ENCODE assay signal across 22 cellular contexts in genomic region chr15:22948056-22948455, GRCh38. TPM values are rescaled to one million over a fixed set of nuclear protein-coding genes. Genes with fewer than 3 reads are reported as not detected.
DNase-seq lines count a peak whose midpoint lies in the region; ATAC-seq and TF ChIP-seq lines count a peak whose summit lies in the region.
"Had no signal": no experiment of that assay in that cellular context is flagged by ENCODE, and none has a peak within 500 bp of the region (broad histone marks: within the 10 kb centered on the region; RNA-seq: fewer than 3 reads in every experiment).

No MANE protein-coding gene starts in this region.

- peak overlapping the region; percentile 74 for H3K27ac Mint-ChIP-seq in activated T-helper 17 cell treated with anti-CD3 and anti-CD28 coated beads, Interleukin-2, amount 50 U/mL, for 72 hours
- peak overlapping the region; percentile 31 for H3K27ac Mint-ChIP-seq in stimulated activated memory B cell treated with anti-CD40 and anti-IgM and Interleukin-4, amounts not matched to agents 10 μg/mL and 1 μg/mL and 100 μg/mL, for 72 hours
- H3K27ac Mint-ChIP-seq: WTC11 had no signal

- H3K9me3 ChIP-seq in mesenchymal stem cell (ENCODE audit: control insufficient read depth, low read length) (no peaks in the 10 kb centered on the region), SJCRH30 (replicated peaks) (no peaks in the 10 kb centered on the region)
- H3K9me3 ChIP-seq: adrenal gland, HAP-1, thyroid gland had no signal

- H2BK120ac ChIP-seq in mesenchymal stem cell (ENCODE audit: low read depth, low read length): no peak overlapping the region

- peak overlapping the region; percentile 89 for H3K9ac ChIP-seq in mesenchymal stem cell (ENCODE audit: low read length)

- H3K4me2 ChIP-seq in mesenchymal stem cell (ENCODE audit: low read length, poor library complexity, severe bottlenecking): no peak overlapping the region

- WGBS in mesenchymal stem cell: 94% methylated on average over 4 of the region's 4 CpGs

- H2AFZ ChIP-seq in mesenchymal stem cell (ENCODE audit: low read depth, low read length): no peak overlapping the region

- H3K23ac ChIP-seq in mesenchymal stem cell (ENCODE audit: low read length in 2 of 2): no peak overlapping the region

- H4K8ac ChIP-seq in mesenchymal stem cell (ENCODE audit: low read length): no peak overlapping the region

- H3K27me3 ChIP-seq in mesenchymal stem cell (ENCODE audit: control insufficient read depth in 1 of 2, insufficient read depth in 1 of 2, low read length in 2 of 2): no peaks in the 10 kb centered on the region
- H3K27me3 ChIP-seq in SJCRH30: no peaks in the 10 kb centered on the region
- no peaks in the 10 kb centered on the region for H3K27me3 ChIP-seq in foreskin keratinocyte
- H3K27me3 ChIP-seq: adrenal gland, thyroid gland had no signal

- no peak overlapping the region for H3K4me3 Mint-ChIP-seq in activated T-helper 17 cell treated with anti-CD3 and anti-CD28 coated beads, Interleukin-2, amount 50 U/mL, for 72 hours
- no peak overlapping the region for H3K4me3 Mint-ChIP-seq in stimulated activated memory B cell treated with anti-CD40 and anti-IgM and Interleukin-4, amounts not matched to agents 10 μg/mL and 1 μg/mL and 100 μg/mL, for 72 hours
- H3K4me3 Mint-ChIP-seq: WTC11 had no signal

- peaks cover 17% of the 10 kb centered on the region for H3K4me1 Mint-ChIP-seq in activated T-helper 17 cell treated with anti-CD3 and anti-CD28 coated beads, Interleukin-2, amount 50 U/mL, for 72 hours
- H3K4me1 Mint-ChIP-seq in stimulated activated memory B cell treated with anti-CD40 and anti-IgM and Interleukin-4, amounts not matched to agents 10 μg/mL and 1 μg/mL and 100 μg/mL, for 72 hours: peaks cover 18% of the 10 kb centered on the region

- no peak for TF ChIP-seq CTCF in foreskin keratinocyte (conservative IDR thresholded peaks at IDR 0.05)

- no peak overlapping the region for H2BK5ac ChIP-seq in mesenchymal stem cell (ENCODE audit: low read depth, low read length, poor library complexity, severe bottlenecking)

- H3K27ac ChIP-seq in mesenchymal stem cell (ENCODE audit: low read length, poor library complexity, severe bottlenecking): no peak overlapping the region
- H3K27ac ChIP-seq in SJCRH30: no peak overlapping the region
- H3K27ac ChIP-seq in foreskin keratinocyte: no peak overlapping the region
- H3K27ac ChIP-seq: thyroid gland had no signal

- H2BK15ac ChIP-seq in mesenchymal stem cell (ENCODE audit: low read depth, poor library complexity, severe bottlenecking): no peak overlapping the region

- no peaks in the 10 kb centered on the region for H3K27me3 Mint-ChIP-seq in activated T-helper 17 cell treated with anti-CD3 and anti-CD28 coated beads, Interleukin-2, amount 50 U/mL, for 72 hours
- no peaks in the 10 kb centered on the region for H3K27me3 Mint-ChIP-seq in stimulated activated memory B cell treated with anti-CD40 and anti-IgM and Interleukin-4, amounts not matched to agents 10 μg/mL and 1 μg/mL and 100 μg/mL, for 72 hours

- H3K4me1 ChIP-seq in mesenchymal stem cell (ENCODE audit: control insufficient read depth, insufficient read depth, low read depth, low read length) (peaks cover 24% of the 10 kb centered on the region), SJCRH30 (no peaks in the 10 kb centered on the region), foreskin keratinocyte (peaks cover 17% of the 10 kb centered on the region)

- peak overlapping the region in 1 of 2 experiments; percentile 76 for H3K4me3 ChIP-seq in mesenchymal stem cell (ENCODE audit: insufficient read depth in 1 of 2, low read depth in 1 of 2, low read length in 2 of 2)
- H3K4me3 ChIP-seq in SJCRH30: no peak overlapping the region
- H3K4me3 ChIP-seq: adrenal gland, HAP-1, thyroid gland had no signal

- H3K4ac ChIP-seq in mesenchymal stem cell (ENCODE audit: low read depth in 1 of 2, low read length in 2 of 2): no peak overlapping the region

- DNase-seq in Kasumi-1 (lab: John Stamatoyannopoulos, UW) (peak; percentile 26 to 35), mesenchymal stem cell (no peak), SJCRH30 (no peak), foreskin keratinocyte (no peak)
- DNase-seq: adrenal gland; central memory CD4-positive, alpha-beta T cell; DMS79; effector memory CD8-positive, alpha-beta T cell; hippocampal formation; kidney glomerular epithelial cell; NCI-H146; NCI-H446; occipital lobe; small intestine; T-helper 2 cell; thyroid gland had no signal

- peaks cover 17% of the 10 kb centered on the region for H3K36me3 Mint-ChIP-seq in activated T-helper 17 cell treated with anti-CD3 and anti-CD28 coated beads, Interleukin-2, amount 50 U/mL, for 72 hours (ENCODE audit: low read depth)
- H3K36me3 Mint-ChIP-seq in stimulated activated memory B cell treated with anti-CD40 and anti-IgM and Interleukin-4, amounts not matched to agents 10 μg/mL and 1 μg/mL and 100 μg/mL, for 72 hours: peaks cover 21% of the 10 kb centered on the region

- H3K36me3 ChIP-seq in mesenchymal stem cell (ENCODE audit: control insufficient read depth in 1 of 2, insufficient read depth in 2 of 2, low read depth in 1 of 2, low read length in 2 of 2): peaks cover 33 to 44% of the 10 kb centered on the region in 2 experiments
- H3K36me3 ChIP-seq in SJCRH30: 0 out of 2 replicates have a peak, but pooled peaks cover 7% of the 10 kb centered on the region

- no peaks in the 10 kb centered on the region for H3K9me3 Mint-ChIP-seq in activated T-helper 17 cell treated with anti-CD3 and anti-CD28 coated beads, Interleukin-2, amount 50 U/mL, for 72 hours
- no peaks in the 10 kb centered on the region for H3K9me3 Mint-ChIP-seq in stimulated activated memory B cell treated with anti-CD40 and anti-IgM and Interleukin-4, amounts not matched to agents 10 μg/mL and 1 μg/mL and 100 μg/mL, for 72 hours
- H3K9me3 Mint-ChIP-seq: effector memory CD8-positive, alpha-beta T cell; WTC11 had no signal

- no peak overlapping the region for H4K91ac ChIP-seq in mesenchymal stem cell (ENCODE audit: low read length)

- H2AK5ac ChIP-seq in mesenchymal stem cell (ENCODE audit: low read length, severe bottlenecking): no peak overlapping the region

- H2BK12ac ChIP-seq in mesenchymal stem cell (ENCODE audit: low read length in 2 of 2): peak overlapping the region in 1 of 2 experiments; percentile 57

- peaks cover 34% of the 10 kb centered on the region for H3K79me1 ChIP-seq in mesenchymal stem cell (replicated peaks; ENCODE audit: low read length, poor library complexity, severe bottlenecking)

- ATAC-seq in activated T-helper 17 cell treated with anti-CD3 and anti-CD28 coated beads, Interleukin-2, amount 50 U/mL, for 72 hours (replicated peaks): no peak
- no peak for ATAC-seq in stimulated activated memory B cell treated with anti-CD40 and anti-IgM and Interleukin-4, amounts not matched to agents 10 μg/mL and 1 μg/mL and 100 μg/mL, for 72 hours
- ATAC-seq in HG03139 (IDR thresholded peaks at IDR 0.05; ENCODE audit: unreplicated experiment): no peak
- ATAC-seq in HG03039 (IDR thresholded peaks at IDR 0.05; ENCODE audit: unreplicated experiment): no peak
- no peak for ATAC-seq in foreskin keratinocyte
- ATAC-seq: effector memory CD8-positive, alpha-beta T cell; WTC11 had no signal

- H3K14ac ChIP-seq in mesenchymal stem cell (ENCODE audit: low read length in 2 of 2): no peak overlapping the region

- no peak overlapping the region for H3K18ac ChIP-seq in mesenchymal stem cell (ENCODE audit: low read depth in 1 of 2, low read length in 2 of 2)

RNA-seq across cellular contexts. Expression of gene CYFIP1, which starts 32.1 kb away (rescaled TPM):
- total RNA-seq in activated T-helper 17 cell treated with anti-CD3 and anti-CD28 coated beads, Interleukin-2, amount 50 U/mL, for 72 hours: 10 to 100 TPM; 34.3 to 39.5 TPM
- 42.1 TPM for polyA plus RNA-seq in mesenchymal stem cell (2013, experiment 1 of 2)
- 39.2 TPM for polyA plus RNA-seq in mesenchymal stem cell (2013, experiment 2 of 2)
- 58.7 and 60.6 TPM in 2 replicates for total RNA-seq in SJCRH30 (2014; rRNA removed; shearing (Covaris generic))
- 92.8 and 95.7 TPM in 2 replicates for total RNA-seq in foreskin keratinocyte
- 35.0 and 39.5 TPM in 2 replicates for polyA plus RNA-seq in foreskin keratinocyte

Comparison
In these comparisons a context has a peak if more than half of its experiments do, and no peak if none do; other contexts are left out.
1. DNase-seq: peak in Kasumi-1 (2 of 2); none in mesenchymal stem cell (single experiment), SJCRH30 (0 of 2) and foreskin keratinocyte (0 of 2).